Comparison of ENCODE assay signal across 20 cellular contexts in genomic region chr12:66775941-66776340, GRCh38.
"Had no signal": no experiment of that assay in that cellular context is flagged by ENCODE, and none has a peak within 500 bp of the region (broad histone marks: within the 10 kb centered on the region; RNA-seq: fewer than 3 reads in every experiment).

No MANE protein-coding gene starts in this region.

- H3K4me3 ChIP-seq: gastroesophageal sphincter, left lung, thyroid gland had no signal

- H3K27me3 ChIP-seq: brain microvascular endothelial cell, gastroesophageal sphincter, left lung, thyroid gland had no signal

- H3K9me3 ChIP-seq: gastroesophageal sphincter, left lung, thyroid gland had no signal

- ATAC-seq: gastroesophageal sphincter; left lung; natural killer cell treated with Interleukin-12 subunit alpha and Interleukin-12 subunit beta and Interleukin-15 and Interleukin-18, amount 100 ng/mL, for 72 hours; stimulated activated memory B cell treated with anti-CD40 and anti-IgM and Interleukin-4, amounts not matched to agents 10 μg/mL and 1 μg/mL and 100 μg/mL, for 72 hours had no signal

- H3K4me3 Mint-ChIP-seq: activated CD4-positive, alpha-beta T cell treated with anti-CD3 and anti-CD28 coated beads, Interleukin-2, amount 10 ng/mL, durations not matched to agents 7 days and 5 days; activated naive CD8-positive, alpha-beta T cell treated with anti-CD3 and anti-CD28 coated beads for 36 hours; activated T-helper 1 cell treated with anti-CD3 and anti-CD28 coated beads, Interleukin-12 subunit alpha, Interleukin-12 subunit beta, Interleukin-2, Interleukin-4 antibody, amounts not matched to agents 30 ng/mL and 10 ng/mL and 1 ng/mL, durations not matched to agents 14 hours and 24 hours and 36 hours; dendritic cell treated with granulocyte-macrophage colony-stimulating factor and Interleukin-4, amounts not matched to agents 40 ng/mL and 50 ng/mL, for 4 days; natural killer cell treated with Interleukin-12 subunit alpha and Interleukin-12 subunit beta and Interleukin-15 and Interleukin-18, amount 100 ng/mL, for 72 hours; stimulated activated memory B cell treated with anti-CD40 and anti-IgM and Interleukin-4, amounts not matched to agents 10 μg/mL and 1 μg/mL and 100 μg/mL, for 72 hours had no signal

- H3K4me1 Mint-ChIP-seq: stimulated activated memory B cell treated with anti-CD40 and anti-IgM and Interleukin-4, amounts not matched to agents 10 μg/mL and 1 μg/mL and 100 μg/mL, for 72 hours had no signal

- DNase-seq: activated CD4-positive, alpha-beta T cell treated with anti-CD3 and anti-CD28 coated beads, Interleukin-2, amount 10 ng/mL, durations not matched to agents 7 days and 5 days; activated CD8-positive, alpha-beta memory T cell treated with anti-CD3 and anti-CD28 coated beads for 24 hours; activated naive CD8-positive, alpha-beta T cell treated with anti-CD3 and anti-CD28 coated beads for 36 hours; amygdala; brain microvascular endothelial cell; cerebellar nuclear complex; effector memory CD4-positive, alpha-beta T cell; left lung; mammary epithelial cell; nucleus accumbens; posterior cingulate gyrus; retina; stimulated activated CD4-positive, alpha-beta T cell treated with anti-CD3 and anti-CD28 coated beads, Interleukin-2, amount 100 ng/mL, for 48 hours; thyroid gland had no signal

- H3K36me3 ChIP-seq: brain microvascular endothelial cell, gastroesophageal sphincter, left lung, thyroid gland had no signal

- H3K36me3 Mint-ChIP-seq: stimulated activated memory B cell treated with anti-CD40 and anti-IgM and Interleukin-4, amounts not matched to agents 10 μg/mL and 1 μg/mL and 100 μg/mL, for 72 hours had no signal

- H3K4me1 ChIP-seq: left lung, thyroid gland had no signal

- H3K27me3 Mint-ChIP-seq: activated naive CD8-positive, alpha-beta T cell treated with anti-CD3 and anti-CD28 coated beads for 36 hours; dendritic cell treated with granulocyte-macrophage colony-stimulating factor and Interleukin-4, amounts not matched to agents 40 ng/mL and 50 ng/mL, for 4 days had no signal

- H3K9me3 Mint-ChIP-seq: activated naive CD8-positive, alpha-beta T cell treated with anti-CD3 and anti-CD28 coated beads for 36 hours; activated T-helper 1 cell treated with anti-CD3 and anti-CD28 coated beads, Interleukin-12 subunit alpha, Interleukin-12 subunit beta, Interleukin-2, Interleukin-4 antibody, amounts not matched to agents 30 ng/mL and 10 ng/mL and 1 ng/mL, durations not matched to agents 14 hours and 24 hours and 36 hours; dendritic cell treated with granulocyte-macrophage colony-stimulating factor and Interleukin-4, amounts not matched to agents 40 ng/mL and 50 ng/mL, for 4 days; natural killer cell treated with Interleukin-12 subunit alpha and Interleukin-12 subunit beta and Interleukin-15 and Interleukin-18, amount 100 ng/mL, for 72 hours; stimulated activated memory B cell treated with anti-CD40 and anti-IgM and Interleukin-4, amounts not matched to agents 10 μg/mL and 1 μg/mL and 100 μg/mL, for 72 hours had no signal

- H3K27ac Mint-ChIP-seq: activated naive CD8-positive, alpha-beta T cell treated with anti-CD3 and anti-CD28 coated beads for 36 hours; activated T-helper 1 cell treated with anti-CD3 and anti-CD28 coated beads, Interleukin-12 subunit alpha, Interleukin-12 subunit beta, Interleukin-2, Interleukin-4 antibody, amounts not matched to agents 30 ng/mL and 10 ng/mL and 1 ng/mL, durations not matched to agents 14 hours and 24 hours and 36 hours; dendritic cell treated with granulocyte-macrophage colony-stimulating factor and Interleukin-4, amounts not matched to agents 40 ng/mL and 50 ng/mL, for 4 days; stimulated activated memory B cell treated with anti-CD40 and anti-IgM and Interleukin-4, amounts not matched to agents 10 μg/mL and 1 μg/mL and 100 μg/mL, for 72 hours had no signal

- H3K27ac ChIP-seq: brain microvascular endothelial cell, epithelial cell of prostate, gastroesophageal sphincter, left lung, thyroid gland had no signal
